In genomic region chr4:145099653-145100052, GRCh38 we compare ENCODE assay signal across 8 cellular contexts.
A peak's percentile ranks its signal among the peaks of the same experiment; 100 is the strongest.
DNase-seq lines count a peak whose midpoint lies in the region; ATAC-seq and TF ChIP-seq lines count a peak whose summit lies in the region.

No MANE protein-coding gene starts in this region.

- peaks cover 19% of the 10 kb centered on the region for H3K36me3 Mint-ChIP-seq in activated naive CD8-positive, alpha-beta T cell

- DNase-seq in AML-193 (lab: John Stamatoyannopoulos, UW), result peak; percentile 31 to 49
- no peak for DNase-seq in HL-60 (ENCODE audit: low read depth in 1 of 2, low spot score in 1 of 2)
- DNase-seq in medulla oblongata (ENCODE audit: extremely low spot score), result peak; percentile 53
- no peak for DNase-seq in LoVo (ENCODE audit: low spot score)
- no peak for DNase-seq in KG1 (lab: John Stamatoyannopoulos, UW)
- DNase-seq in D341Med (ENCODE audit: low spot score), result no peak

- no peak for ATAC-seq in GM18858 (IDR thresholded peaks at IDR 0.05; ENCODE audit: unreplicated experiment)

- H3K9me3 Mint-ChIP-seq in activated naive CD8-positive, alpha-beta T cell (ENCODE audit: low read depth), result no peaks in the 10 kb centered on the region

- no peaks in the 10 kb centered on the region for H3K27me3 ChIP-seq in HL-60 (ENCODE audit: insufficient read depth, poor library complexity, severe bottlenecking)

- H3K27me3 Mint-ChIP-seq in activated naive CD8-positive, alpha-beta T cell, result no peaks in the 10 kb centered on the region

- H3K4me1 Mint-ChIP-seq in activated naive CD8-positive, alpha-beta T cell (ENCODE audit: low read depth), result peaks cover 37% of the 10 kb centered on the region

- H3K4me3 Mint-ChIP-seq in activated naive CD8-positive, alpha-beta T cell, result no peak overlapping the region

- H3K4me3 ChIP-seq in HL-60 (replicated peaks; ENCODE audit: insufficient read depth, low read length), result peak overlapping the region; percentile 92

- peak overlapping the region; percentile 100 for H3K27ac Mint-ChIP-seq in activated naive CD8-positive, alpha-beta T cell

- peak overlapping the region; percentile 91 for H3K27ac ChIP-seq in HL-60 (replicated peaks)

- TF ChIP-seq CTCF in HL-60 (IDR thresholded peaks at IDR 0.05; ENCODE audit: insufficient read depth, low read length), result no peak

Comparison
In these comparisons a context has a peak if more than half of its experiments do, and no peak if none do; other contexts are left out.
1. DNase-seq: peak in AML-193 (2 of 2) and medulla oblongata (single experiment); none in HL-60 (0 of 2), LoVo (single experiment), KG1 (single experiment) and D341Med (single experiment).